8 cellular contexts compared by ENCODE assay signal in genomic region chr16:81831722-81832126, GRCh38. TPM values are rescaled to one million over a fixed set of nuclear protein-coding genes. Genes with fewer than 3 reads are reported as not detected.
DNase-seq lines count a peak whose midpoint lies in the region; ATAC-seq lines count a peak whose summit lies in the region.

No MANE protein-coding gene starts in this region.

- no peak overlapping the region for H3K4me3 Mint-ChIP-seq in activated T-helper 2 cell treated with anti-CD3 and anti-CD28 coated beads, Interferon-gamma antibody, Interleukin-2, Interleukin-4, amounts not matched to agents 10 μg/mL and 5 μg/mL and 100 μg/mL, durations not matched to agents 14 hours and 24 hours and 36 hours (ENCODE audit: low read depth)

- H3K4me1 Mint-ChIP-seq in activated T-helper 2 cell treated with anti-CD3 and anti-CD28 coated beads, Interferon-gamma antibody, Interleukin-2, Interleukin-4, amounts not matched to agents 10 μg/mL and 5 μg/mL and 100 μg/mL, durations not matched to agents 14 hours and 24 hours and 36 hours (ENCODE audit: low read depth): peaks cover 14% of the 10 kb centered on the region

- no peak overlapping the region for H3K27ac Mint-ChIP-seq in activated T-helper 2 cell treated with anti-CD3 and anti-CD28 coated beads, Interferon-gamma antibody, Interleukin-2, Interleukin-4, amounts not matched to agents 10 μg/mL and 5 μg/mL and 100 μg/mL, durations not matched to agents 14 hours and 24 hours and 36 hours

- intact Hi-C loops in activated T-helper 2 cell treated with anti-CD3 and anti-CD28 coated beads, Interferon-gamma antibody, Interleukin-2, Interleukin-4, amounts not matched to agents 10 μg/mL and 5 μg/mL and 100 μg/mL, durations not matched to agents 14 hours and 24 hours and 36 hours (cut with micrococcal nuclease): loop anchor here (5.0 kb wide), 1 partner anchor 34 kb away; no protein-coding TSS in a partner anchor

- DNase-seq in H7 (peak; percentile 57), NAMALWA (ENCODE audit: low spot score) (peak; percentile 95), mucosa of gallbladder (ENCODE audit: low spot score) (peak; percentile 39), NCI-H128 (lab: John Stamatoyannopoulos, UW; ENCODE audit: unreplicated experiment) (no peak), DMS 273 treated with DMSO at 0.1 percent for 48 hours (lab: John Stamatoyannopoulos, UW) (no peak), NCI-H2081 treated with DMSO at 0.1 percent for 48 hours (lab: John Stamatoyannopoulos, UW) (no peak)
- DNase-seq in activated T-helper 2 cell treated with anti-CD3 and anti-CD28 coated beads, Interferon-gamma antibody, Interleukin-2, Interleukin-4, amounts not matched to agents 10 μg/mL and 5 μg/mL and 100 μg/mL, durations not matched to agents 14 hours and 24 hours and 36 hours (ENCODE audit: low spot score): peak; percentile 23

- ATAC-seq in GM18502 (IDR thresholded peaks at IDR 0.05; ENCODE audit: poor library complexity, unreplicated experiment): peak; percentile 74

- H3K27me3 Mint-ChIP-seq in activated T-helper 2 cell treated with anti-CD3 and anti-CD28 coated beads, Interferon-gamma antibody, Interleukin-2, Interleukin-4, amounts not matched to agents 10 μg/mL and 5 μg/mL and 100 μg/mL, durations not matched to agents 14 hours and 24 hours and 36 hours (ENCODE audit: low read depth): no peaks in the 10 kb centered on the region

- H3K36me3 ChIP-seq in H7 (replicated peaks; ENCODE audit: control insufficient read depth, insufficient read depth, low read length): no peaks in the 10 kb centered on the region

- no peaks in the 10 kb centered on the region; the same call in 1 of the 2 replicates for H3K27me3 ChIP-seq in H7 (ENCODE audit: control insufficient read depth, insufficient read depth, low read length)

- H3K36me3 Mint-ChIP-seq in activated T-helper 2 cell treated with anti-CD3 and anti-CD28 coated beads, Interferon-gamma antibody, Interleukin-2, Interleukin-4, amounts not matched to agents 10 μg/mL and 5 μg/mL and 100 μg/mL, durations not matched to agents 14 hours and 24 hours and 36 hours (ENCODE audit: low read depth): no peaks in the 10 kb centered on the region

- no peaks in the 10 kb centered on the region for H3K9me3 Mint-ChIP-seq in activated T-helper 2 cell treated with anti-CD3 and anti-CD28 coated beads, Interferon-gamma antibody, Interleukin-2, Interleukin-4, amounts not matched to agents 10 μg/mL and 5 μg/mL and 100 μg/mL, durations not matched to agents 14 hours and 24 hours and 36 hours

- H3K4me3 ChIP-seq in H7 (ENCODE audit: insufficient read depth, low read depth, low read length): no peak overlapping the region

RNA-seq across cellular contexts. Expression of gene PLCG2, which starts 52.6 kb away (rescaled TPM):
- 2.5 and 2.7 TPM in 2 replicates for total RNA-seq in H7 (2014; rRNA removed; shearing (Covaris generic))
- total RNA-seq in activated T-helper 2 cell treated with anti-CD3 and anti-CD28 coated beads, Interferon-gamma antibody, Interleukin-2, Interleukin-4, amounts not matched to agents 10 μg/mL and 5 μg/mL and 100 μg/mL, durations not matched to agents 14 hours and 24 hours and 36 hours: 7.1 and 9.6 TPM in 2 replicates
- total RNA-seq in mucosa of gallbladder: 130 TPM

Comparison
In these comparisons a context has a peak if more than half of its experiments do, and no peak if none do; other contexts are left out.
1. DNase-seq: peak in H7 (single experiment), NAMALWA (single experiment), activated T-helper 2 cell treated with anti-CD3 and anti-CD28 coated beads, Interferon-gamma antibody, Interleukin-2, Interleukin-4, amounts not matched to agents 10 μg/mL and 5 μg/mL and 100 μg/mL, durations not matched to agents 14 hours and 24 hours and 36 hours (single experiment) and mucosa of gallbladder (single experiment); none in NCI-H128 (single experiment), DMS 273 treated with DMSO at 0.1 percent for 48 hours (single experiment) and NCI-H2081 treated with DMSO at 0.1 percent for 48 hours (single experiment).
2. RNA of gene PLCG2, which starts 52.6 kb away (total RNA-seq): 130 TPM in mucosa of gallbladder (single experiment); 7.1 to 9.6 TPM in activated T-helper 2 cell treated with anti-CD3 and anti-CD28 coated beads, Interferon-gamma antibody, Interleukin-2, Interleukin-4, amounts not matched to agents 10 μg/mL and 5 μg/mL and 100 μg/mL, durations not matched to agents 14 hours and 24 hours and 36 hours and 2.5 to 2.7 TPM in H7; every median in the first group is over 10 times any median in the second.